1 cellular context compared by ENCODE assay signal in genomic region chr9:124045076-124045829, GRCh38.
A peak's percentile ranks its signal among the peaks of the same experiment; 100 is the strongest.
TF ChIP-seq lines count a peak whose summit lies in the region.

No MANE protein-coding gene starts in this region.

TF ChIP-seq in SK-N-SH, 30 proteins besides CTCF, POLR2A, EP300 and RAD21 (continued from another document):
- TF ChIP-seq PBX3 (IDR thresholded peaks at IDR 0.05) (no peak), GABPA (IDR thresholded peaks at IDR 0.05; ENCODE audit: low read depth) (no peak)
- TF ChIP-seq, protein P1, sequence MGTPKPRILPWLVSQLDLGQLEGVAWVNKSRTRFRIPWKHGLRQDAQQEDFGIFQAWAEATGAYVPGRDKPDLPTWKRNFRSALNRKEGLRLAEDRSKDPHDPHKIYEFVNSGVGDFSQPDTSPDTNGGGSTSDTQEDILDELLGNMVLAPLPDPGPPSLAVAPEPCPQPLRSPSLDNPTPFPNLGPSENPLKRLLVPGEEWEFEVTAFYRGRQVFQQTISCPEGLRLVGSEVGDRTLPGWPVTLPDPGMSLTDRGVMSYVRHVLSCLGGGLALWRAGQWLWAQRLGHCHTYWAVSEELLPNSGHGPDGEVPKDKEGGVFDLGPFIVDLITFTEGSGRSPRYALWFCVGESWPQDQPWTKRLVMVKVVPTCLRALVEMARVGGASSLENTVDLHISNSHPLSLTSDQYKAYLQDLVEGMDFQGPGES (IDR thresholded peaks at IDR 0.05; ENCODE audit: low read depth, low read length), result no peak
- TF ChIP-seq, protein P2, sequence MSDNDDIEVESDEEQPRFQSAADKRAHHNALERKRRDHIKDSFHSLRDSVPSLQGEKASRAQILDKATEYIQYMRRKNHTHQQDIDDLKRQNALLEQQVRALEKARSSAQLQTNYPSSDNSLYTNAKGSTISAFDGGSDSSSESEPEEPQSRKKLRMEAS (IDR thresholded peaks at IDR 0.05; ENCODE audit: low read depth), result peak; percentile 50; the same call in 1 of the 2 replicates
